ENCODE assay signal across 30 cellular contexts in genomic region chr15:67595572-67595971, GRCh38.
"Had no signal": no experiment of that assay in that cellular context is flagged by ENCODE, and none has a peak within 500 bp of the region (broad histone marks: within the 10 kb centered on the region; RNA-seq: fewer than 3 reads in every experiment).

No MANE protein-coding gene starts in this region.

- ATAC-seq: activated naive CD4-positive, alpha-beta T cell treated with anti-CD3 and anti-CD28 coated beads, Interleukin-2, amount 50 U/mL, for 72 hours; activated T-cell treated with anti-CD3 and anti-CD28 coated beads, Interleukin-2, amount 50 U/mL, for 72 hours; foreskin keratinocyte; gastrocnemius medialis; T-helper 17 cell had no signal

- H3K27ac ChIP-seq: ascending aorta, breast epithelium, cardiac muscle cell, colonic mucosa, dorsolateral prefrontal cortex, esophagus muscularis mucosa, foreskin keratinocyte, gastrocnemius medialis had no signal

- H3K36me3 ChIP-seq: breast epithelium, colonic mucosa had no signal

- H3K4me3 ChIP-seq: ascending aorta, breast epithelium, cardiac muscle cell, colonic mucosa, dorsolateral prefrontal cortex, esophagus muscularis mucosa, gastrocnemius medialis had no signal

- H3K27me3 ChIP-seq: ascending aorta, breast epithelium, cardiac muscle cell, colonic mucosa, dorsolateral prefrontal cortex, esophagus muscularis mucosa, foreskin keratinocyte, gastrocnemius medialis had no signal

- H3K9me3 ChIP-seq: ascending aorta, breast epithelium, colonic mucosa, esophagus muscularis mucosa, gastrocnemius medialis had no signal

- H3K4me1 ChIP-seq: ascending aorta, breast epithelium, colonic mucosa, esophagus muscularis mucosa, foreskin keratinocyte, gastrocnemius medialis had no signal

- DNase-seq: activated CD4-positive, alpha-beta memory T cell treated with anti-CD3 and anti-CD28 coated beads, Interleukin-2, amount 10 ng/mL, durations not matched to agents 7 days and 5 days; activated CD4-positive, alpha-beta T cell treated with anti-CD3 and anti-CD28 coated beads for 1 hour; activated CD4-positive, alpha-beta T cell treated with anti-CD3 and anti-CD28 coated beads for 4 hours; activated CD4-positive, alpha-beta T cell treated with anti-CD3 and anti-CD28 coated beads, Interleukin-2, amount 10 ng/mL, durations not matched to agents 7 days and 5 days; activated CD4-positive, alpha-beta T cell treated with anti-CD3 and anti-CD28 coated beads, Interleukin-2, amount 50 U/mL, for 4 hours; activated CD4-positive, CD25-positive, alpha-beta regulatory T cell; activated CD8-positive, alpha-beta memory T cell treated with anti-CD3 and anti-CD28 coated beads, Interleukin-2, amount 50 U/mL, for 48 hours; activated gamma-delta T cell; activated naive CD4-positive, alpha-beta T cell; activated naive CD4-positive, alpha-beta T cell treated with anti-CD3 and anti-CD28 coated beads, Interleukin-2, amount 10 ng/mL, durations not matched to agents 7 days and 5 days; activated naive CD8-positive, alpha-beta T cell treated with anti-CD3 and anti-CD28 coated beads, Interleukin-2, amount 10 ng/mL, durations not matched to agents 7 days and 5 days; activated T-cell treated with anti-CD3 and anti-CD28 coated beads for 4 hours; activated T-cell treated with anti-CD3 and anti-CD28 coated beads, Interleukin-2, amount 50 U/mL, for 24 hours; activated T-cell treated with anti-CD3 and anti-CD28 coated beads, Interleukin-2, amount 50 U/mL, for 72 hours; central memory CD4-positive, alpha-beta T cell; cerebellar nuclear complex; colonic mucosa; dorsolateral prefrontal cortex; effector memory CD4-positive, alpha-beta T cell; endodermal cell; erythroblast; foreskin keratinocyte; gastrocnemius medialis; T-helper 1 cell; T-helper 17 cell had no signal
